17 cellular contexts compared by ENCODE assay signal in the genomic region with DNA sequence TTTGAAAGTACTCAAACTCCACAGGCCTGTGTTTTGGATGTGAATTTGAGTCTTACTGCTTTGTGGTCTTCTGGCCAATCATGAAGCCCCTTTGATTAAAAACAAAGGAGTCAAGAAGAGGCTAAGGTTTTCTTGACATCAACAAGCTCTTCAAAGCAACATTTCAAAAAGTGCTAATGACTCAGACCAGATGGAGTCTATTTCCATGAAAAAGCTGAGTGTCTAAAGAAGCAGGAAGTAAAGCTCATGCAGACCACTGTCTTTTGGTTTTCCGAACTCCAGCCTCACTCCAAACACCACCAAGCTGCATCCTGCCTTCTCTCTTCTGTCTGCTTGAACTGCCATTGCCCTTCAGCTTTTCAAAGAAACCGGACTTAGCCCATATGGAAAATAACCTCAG.
"Had no signal": no experiment of that assay in that cellular context is flagged by ENCODE, and none has a peak within 500 bp of the region (broad histone marks: within the 10 kb centered on the region; RNA-seq: fewer than 3 reads in every experiment).

No MANE protein-coding gene starts in this region.

- DNase-seq: activated CD4-positive, alpha-beta T cell treated with anti-CD3 and anti-CD28 coated beads for 4 hours; activated CD8-positive, alpha-beta memory T cell treated with anti-CD3 and anti-CD28 coated beads, Interleukin-2, amount 50 U/mL, for 4 hours; activated CD8-positive, alpha-beta T cell treated with anti-CD3 and anti-CD28 coated beads for 36 hours; activated naive CD8-positive, alpha-beta T cell treated with anti-CD3 and anti-CD28 coated beads, Interleukin-2, amount 10 ng/mL, durations not matched to agents 7 days and 5 days; anterior cingulate cortex; mucosa of descending colon; naive thymus-derived CD8-positive, alpha-beta T cell; sigmoid colon; stimulated activated CD4-positive, alpha-beta T cell treated with anti-CD3 and anti-CD28 coated beads, Interleukin-12 subunit alpha, Interleukin-12 subunit beta, amount 100 ng/mL, for 4 hours; stimulated activated naive CD4-positive, alpha-beta T cell; substantia nigra; T-helper 1 cell; upper lobe of right lung; WERI-Rb-1 had no signal

- H3K27me3 ChIP-seq: esophagus muscularis mucosa, gastroesophageal sphincter, sigmoid colon, upper lobe of right lung had no signal

- ATAC-seq: activated CD8-positive, alpha-beta T cell treated with anti-CD3 and anti-CD28 coated beads for 36 hours; gastroesophageal sphincter; mucosa of descending colon; naive thymus-derived CD8-positive, alpha-beta T cell; upper lobe of right lung had no signal

- H3K36me3 ChIP-seq: esophagus muscularis mucosa, gastroesophageal sphincter, sigmoid colon, upper lobe of right lung, WERI-Rb-1 had no signal

- H3K9me3 ChIP-seq: esophagus muscularis mucosa, gastroesophageal sphincter, mucosa of descending colon, sigmoid colon, upper lobe of right lung had no signal

- H3K27ac ChIP-seq: esophagus muscularis mucosa, upper lobe of right lung, WERI-Rb-1 had no signal

- H3K4me3 ChIP-seq: esophagus muscularis mucosa, gastroesophageal sphincter, lung, mucosa of descending colon, sigmoid colon, upper lobe of right lung had no signal
